ENCODE assay signal across 8 cellular contexts in the genomic region with DNA sequence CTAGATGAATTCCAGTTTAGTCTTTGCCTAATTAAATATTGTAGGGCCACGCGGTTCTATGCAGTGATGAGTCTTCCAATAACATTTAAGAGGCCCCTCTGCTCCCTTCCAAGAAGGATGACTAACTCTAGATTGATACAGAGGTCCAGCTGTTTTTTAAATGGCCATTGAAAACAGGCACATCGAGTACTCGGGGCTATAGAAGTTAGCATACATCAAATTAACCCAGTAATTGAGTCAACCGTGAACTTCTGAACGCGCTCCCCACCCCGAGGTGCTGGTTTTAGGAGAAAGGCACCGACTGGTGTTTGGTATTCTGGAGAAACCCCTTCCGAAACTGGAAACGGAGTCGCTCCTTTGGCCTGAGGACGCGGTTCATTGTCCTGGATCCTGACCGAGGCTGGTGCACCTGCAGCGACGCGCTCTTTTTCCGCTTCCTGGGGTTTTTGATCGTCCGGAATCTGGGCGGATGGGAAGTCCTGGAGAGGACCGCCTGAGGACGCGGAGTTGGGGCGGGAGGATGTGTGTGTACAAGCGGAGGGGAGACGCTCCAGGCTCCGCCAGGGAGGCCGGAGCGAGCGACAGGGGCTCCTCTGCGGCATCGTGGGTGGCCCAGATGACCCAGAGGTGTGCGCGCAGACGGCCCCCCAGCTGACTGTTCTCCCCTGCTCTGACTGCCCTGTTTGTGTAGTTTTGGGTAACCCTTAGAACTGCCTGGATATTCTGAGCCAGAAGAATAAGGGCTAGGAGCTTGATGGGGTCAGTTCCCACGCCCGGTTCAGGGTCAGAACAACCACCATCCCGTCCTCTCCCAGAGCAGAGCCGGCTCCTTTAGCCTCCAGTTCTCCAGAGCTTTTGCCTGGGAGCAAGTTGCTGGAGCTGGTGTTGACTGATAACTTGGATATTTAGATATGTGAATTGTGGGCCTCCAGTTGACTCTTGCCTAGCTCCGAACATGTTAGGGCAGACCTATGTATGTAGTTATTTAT. TPM values are rescaled to one million over a fixed set of nuclear protein-coding genes. Genes with fewer than 3 reads are reported as not detected.
A peak's percentile ranks its signal among the peaks of the same experiment; 100 is the strongest.
DNase-seq lines count a peak whose midpoint lies in the region; ATAC-seq, FAIRE-seq and TF ChIP-seq lines count a peak whose summit lies in the region.

No MANE protein-coding gene starts in this region.

- no peaks in the 10 kb centered on the region for H3K9me3 ChIP-seq in Peyer's patch
- no peaks in the 10 kb centered on the region for H3K9me3 ChIP-seq in adipocyte (ENCODE audit: control insufficient read depth, low read length)
- H3K9me3 ChIP-seq in heart right ventricle, result no peaks in the 10 kb centered on the region
- H3K9me3 ChIP-seq in parathyroid adenoma (ENCODE audit: control insufficient read depth, low read length), result no peaks in the 10 kb centered on the region

- no peaks in the 10 kb centered on the region for H3K36me3 ChIP-seq in Peyer's patch
- no peaks in the 10 kb centered on the region for H3K36me3 ChIP-seq in adipocyte (ENCODE audit: control insufficient read depth, insufficient read depth, low read length, severe bottlenecking)
- peaks cover 0 to 15% (median 0%) of the 10 kb centered on the region in 9 donors for H3K36me3 ChIP-seq in heart right ventricle
- no peaks in the 10 kb centered on the region for H3K36me3 ChIP-seq in parathyroid adenoma (ENCODE audit: control insufficient read depth, insufficient read depth, low read length)

- peak; percentile 45 to 59 for TF ChIP-seq POLR2A in Peyer's patch (IDR thresholded peaks at IDR 0.05)

- in situ Hi-C loops in ACHN (cut with HindIII; ENCODE audit: low pct_ligation_motif_present, low pct_unique_long_range_greater_than_20kb, low sequenced_read_pairs), result no loop called here

- peak overlapping the region; percentile 66 for H3K9ac ChIP-seq in adipocyte (ENCODE audit: low read length)
- H3K9ac ChIP-seq in parathyroid adenoma, result peak overlapping the region; percentile 73

- H3K4me3 ChIP-seq in Peyer's patch, result peak overlapping the region; percentile 62 to 86 (median 76)
- H3K4me3 ChIP-seq in adipocyte (ENCODE audit: low read length), result peak overlapping the region; percentile 94
- H3K4me3 ChIP-seq in heart right ventricle, result peak overlapping the region; percentile 63 to 94 (median 77)
- peak overlapping the region; percentile 87 for H3K4me3 ChIP-seq in parathyroid adenoma (ENCODE audit: low read depth, low read length)

- DNase-seq in ACHN, result peak; percentile 90
- peak; percentile 47 to 85 (median 82) for DNase-seq in Peyer's patch
- peak; percentile 50 for DNase-seq in adipocyte (ENCODE audit: low read depth)
- DNase-seq in heart right ventricle, result peak; percentile 55 to 66
- DNase-seq in urothelium cell line (ENCODE audit: low spot score), result peak; percentile 49

- H3K79me2 ChIP-seq in parathyroid adenoma, result no peaks in the 10 kb centered on the region

- TF ChIP-seq CTCF in Peyer's patch (IDR thresholded peaks at IDR 0.05) (no peak), heart right ventricle (IDR thresholded peaks at IDR 0.05) (no peak), parathyroid adenoma (IDR thresholded peaks at IDR 0.05) (no peak)

- H3K27ac ChIP-seq in Peyer's patch, result peak overlapping the region; percentile 72 to 91 (median 82)
- peak overlapping the region; percentile 26 to 86 (median 80) for H3K27ac ChIP-seq in heart right ventricle
- peak overlapping the region; percentile 63 for H3K27ac ChIP-seq in parathyroid adenoma

- H2AFZ ChIP-seq in parathyroid adenoma, result peak overlapping the region; percentile 98

- intact Hi-C loops in heart right ventricle (cut with DNase I), result loop anchor here in 7 of 10 donors (1.0 to 10.0 kb wide), 4 partner anchors 83 to 86 kb away; a partner anchor contains a TSS

- H3K27me3 ChIP-seq in Peyer's patch (no peaks in the 10 kb centered on the region), adipocyte (replicated peaks; ENCODE audit: control insufficient read depth, insufficient read depth, low read length) (no peaks in the 10 kb centered on the region), heart right ventricle (no peaks in the 10 kb centered on the region), parathyroid adenoma (ENCODE audit: control insufficient read depth, insufficient read depth, low read length) (no peaks in the 10 kb centered on the region)

- H3K4me1 ChIP-seq in Peyer's patch, result peaks cover 0 to 8% (median 1%) of the 10 kb centered on the region in 4 donors
- H3K4me1 ChIP-seq in adipocyte (ENCODE audit: control insufficient read depth, insufficient read depth, low read length), result peaks cover 10% of the 10 kb centered on the region
- H3K4me1 ChIP-seq in heart right ventricle, result peaks cover 0 to 19% (median 7%) of the 10 kb centered on the region in 9 donors
- H3K4me1 ChIP-seq in parathyroid adenoma, result peaks cover 4% of the 10 kb centered on the region

- 5 to 6% methylated on average over 42 of the region's 42 CpGs for WGBS in heart right ventricle, 2 donors

- no peak for FAIRE-seq in urothelium cell line (lab: Jason Lieb, UNC)

- peak overlapping the region; percentile 97 for H3K4me2 ChIP-seq in parathyroid adenoma (ENCODE audit: low read length)

- ATAC-seq in GM18909 (IDR thresholded peaks at IDR 0.05; ENCODE audit: poor library complexity, unreplicated experiment), result peak; percentile 39
- ATAC-seq in HG03354 (IDR thresholded peaks at IDR 0.05; ENCODE audit: poor library complexity, severe bottlenecking, unreplicated experiment), result peak; percentile 51
- ATAC-seq in heart right ventricle, result peak; percentile 67 to 90 (median 78)

RNA-seq across cellular contexts. Expression of a gene that starts 0.7 kb away (rescaled TPM):
- total RNA-seq in Peyer's patch (10 to 100 TPM in 3 of 4 donors, 1 to 10 TPM in 1; 5.8 to 37.5 (median 16.2) TPM), heart right ventricle (1 to 10 TPM; 1.4 to 5.8 (median 4.2) TPM)
- polyA plus RNA-seq in heart right ventricle, result 1 to 10 TPM; 4.1 to 6.8 TPM

RNA-seq across cellular contexts. Expression of a gene that starts 29.3 kb away (rescaled TPM):
- 1 to 10 TPM in 3 of 4 donors, not detected in 1; 1.7 to 9.1 (median 2.8) TPM for total RNA-seq in Peyer's patch
- under 1 TPM in 4 of 10 donors, not detected in 6; 0.11 to 0.72 (median 0.20) TPM for total RNA-seq in heart right ventricle
- polyA plus RNA-seq in heart right ventricle, result under 1 TPM; 0.04 to 0.29 TPM

Comparison
In these comparisons a context has a peak if more than half of its experiments do, and no peak if none do; other contexts are left out.
1. Peak in every context shown above with its lines: DNase-seq, ATAC-seq, H3K4me3 ChIP-seq and H3K27ac ChIP-seq.